25 cellular contexts compared by ENCODE assay signal in the genomic region with DNA sequence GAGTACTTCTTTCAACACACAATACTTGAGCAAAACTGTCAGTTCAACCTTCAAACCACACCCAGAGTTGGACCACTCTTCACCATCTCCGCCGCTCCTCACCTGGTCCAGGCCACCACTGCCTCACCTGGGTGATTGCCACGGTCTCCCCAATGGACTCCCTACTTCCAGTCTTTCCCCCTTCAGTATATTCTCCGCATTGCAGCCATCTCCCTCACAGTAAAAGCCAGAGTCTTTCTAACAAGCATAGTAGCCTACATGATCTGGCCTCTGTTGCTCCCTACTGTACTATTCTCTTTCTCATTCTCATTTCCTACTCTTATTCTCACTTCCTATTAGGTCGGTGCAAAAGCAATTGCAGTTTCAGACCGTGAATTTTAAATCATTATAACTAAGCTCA.
"Had no signal": no experiment of that assay in that cellular context is flagged by ENCODE, and none has a peak within 500 bp of the region (broad histone marks: within the 10 kb centered on the region; RNA-seq: fewer than 3 reads in every experiment).

No MANE protein-coding gene starts in this region.

- H3K4me2 ChIP-seq: hepatocyte, neural progenitor cell, smooth muscle cell had no signal

- H3K4me1 ChIP-seq: colonic mucosa, esophagus muscularis mucosa, foreskin keratinocyte, gastroesophageal sphincter, heart left ventricle, left lung, neural progenitor cell, parathyroid adenoma, tibial nerve, upper lobe of left lung had no signal

- DNase-seq: colonic mucosa; dermis blood vessel endothelial cell; effector memory CD4-positive, alpha-beta T cell; foreskin keratinocyte; heart left ventricle; left cardiac atrium; mesendoderm; midbrain; naive thymus-derived CD4-positive, alpha-beta T cell; stimulated activated CD4-positive, alpha-beta T cell treated with anti-CD3 and anti-CD28 coated beads, Interleukin-12 subunit alpha, Interleukin-12 subunit beta, amount 100 ng/mL, for 4 hours; stimulated activated CD4-positive, alpha-beta T cell treated with anti-CD3 and anti-CD28 coated beads, Interleukin-1b, Interleukin-23, amount 100 ng/mL, for 48 hours; stimulated activated CD4-positive, alpha-beta T cell treated with anti-CD3 and anti-CD28 coated beads, Interleukin-4, amount 100 ng/mL, for 1 hour; stimulated activated naive CD8-positive, alpha-beta T cell treated with anti-CD3 and anti-CD28 coated beads, Interleukin-15, Interleukin-2, amounts not matched to agents 100 U/mL and 50 U/mL, for 24 hours; upper lobe of left lung had no signal

- H3K79me2 ChIP-seq: hepatocyte, parathyroid adenoma had no signal

- H3K36me3 ChIP-seq: colonic mucosa, esophagus muscularis mucosa, gastroesophageal sphincter, heart left ventricle, left lung, neural progenitor cell, thoracic aorta, upper lobe of left lung had no signal

- H3K27ac ChIP-seq: colonic mucosa, esophagus muscularis mucosa, foreskin keratinocyte, gastroesophageal sphincter, heart left ventricle, hepatocyte, left lung, neural progenitor cell, parathyroid adenoma, thoracic aorta, tibial nerve, upper lobe of left lung had no signal

- H3K9me3 ChIP-seq: colonic mucosa, esophagus muscularis mucosa, gastroesophageal sphincter, heart left ventricle, left lung, thoracic aorta, tibial nerve, upper lobe of left lung had no signal

- H3K9ac ChIP-seq: neural progenitor cell, parathyroid adenoma had no signal

- ATAC-seq: foreskin keratinocyte; gastroesophageal sphincter; heart left ventricle; left cardiac atrium; left lung; naive thymus-derived CD4-positive, alpha-beta T cell; sciatic nerve; stimulated activated effector memory CD8-positive, alpha-beta T cell treated with anti-CD3 and anti-CD28 coated beads, Interleukin-12 subunit alpha, Interleukin-12 subunit beta, amount 100 ng/mL, for 72 hours; stimulated activated naive CD8-positive, alpha-beta T cell treated with anti-CD3 and anti-CD28 coated beads, Interleukin-15, Interleukin-2, amounts not matched to agents 100 U/mL and 50 U/mL, for 24 hours had no signal

- H2AFZ ChIP-seq: hepatocyte, neural progenitor cell, parathyroid adenoma had no signal

- H3K4me3 ChIP-seq: colonic mucosa, esophagus muscularis mucosa, gastroesophageal sphincter, heart left ventricle, hepatocyte, left lung, neural progenitor cell, smooth muscle cell, thoracic aorta, tibial nerve, upper lobe of left lung had no signal

- H3K27me3 ChIP-seq: colonic mucosa, esophagus muscularis mucosa, foreskin keratinocyte, gastroesophageal sphincter, heart left ventricle, hepatocyte, left lung, neural progenitor cell, tibial nerve, upper lobe of left lung had no signal
